In the genomic region with DNA sequence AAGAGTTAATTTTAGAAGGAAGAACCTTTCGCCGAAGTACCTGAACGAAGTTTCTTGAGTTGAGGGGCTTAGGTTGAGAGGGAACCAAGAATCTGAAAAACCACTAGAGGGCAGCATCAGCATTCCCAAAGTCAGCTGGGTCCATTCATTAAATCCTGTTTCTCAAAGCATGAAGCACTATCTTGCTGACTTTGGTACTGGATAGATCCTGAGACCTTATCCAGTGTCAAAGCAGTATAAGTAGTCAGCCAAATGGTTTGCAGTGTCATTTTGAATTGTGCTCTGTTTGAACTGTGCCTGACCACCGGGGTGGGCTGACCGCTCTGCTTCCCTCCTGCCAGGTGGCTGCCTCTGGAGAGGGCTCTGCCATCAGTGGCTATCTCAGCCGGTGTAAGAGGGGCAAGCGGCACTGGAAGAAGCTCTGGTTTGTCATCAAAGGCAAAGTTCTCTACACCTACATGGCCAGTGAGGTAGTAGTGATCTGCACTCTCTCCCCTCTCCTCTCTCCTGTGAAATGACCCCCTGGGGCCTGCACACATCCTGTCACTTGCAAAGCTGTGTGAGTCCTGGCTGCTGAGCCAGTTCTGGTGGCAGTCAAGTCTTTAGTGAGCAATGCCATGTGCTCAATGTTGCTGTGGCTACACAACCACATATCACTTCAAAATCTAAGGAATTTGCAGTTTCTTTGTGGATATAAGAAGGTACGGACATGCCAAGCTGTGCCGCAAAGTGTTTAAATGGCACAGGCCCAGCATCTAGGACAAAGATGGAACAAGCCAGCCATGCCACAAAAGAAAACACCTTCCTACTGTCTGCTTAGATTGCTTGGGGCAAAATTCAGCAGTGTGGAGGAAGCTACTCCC, we compare ENCODE assay signal across 8 cellular contexts. TPM values are rescaled to one million over a fixed set of nuclear protein-coding genes. Genes with fewer than 3 reads are reported as not detected.
DNase-seq lines count a peak whose midpoint lies in the region; ATAC-seq and TF ChIP-seq lines count a peak whose summit lies in the region.

No MANE protein-coding gene starts in this region.

- H3K27ac Mint-ChIP-seq in activated CD4-positive, alpha-beta T cell treated with anti-CD3 and anti-CD28 coated beads, Interleukin-2, amount 10 ng/mL, durations not matched to agents 7 days and 5 days: no peak overlapping the region

- no peak overlapping the region for H3K4me3 Mint-ChIP-seq in activated CD4-positive, alpha-beta T cell treated with anti-CD3 and anti-CD28 coated beads, Interleukin-2, amount 10 ng/mL, durations not matched to agents 7 days and 5 days

- no peaks in the 10 kb centered on the region for H3K27me3 Mint-ChIP-seq in activated CD4-positive, alpha-beta T cell treated with anti-CD3 and anti-CD28 coated beads, Interleukin-2, amount 10 ng/mL, durations not matched to agents 7 days and 5 days

- H3K4me1 ChIP-seq in left ventricle myocardium inferior: peaks cover 6% of the 10 kb centered on the region
- H3K4me1 ChIP-seq in gastrocnemius medialis: no peaks in the 10 kb centered on the region

- H3K4me1 Mint-ChIP-seq in activated CD4-positive, alpha-beta T cell treated with anti-CD3 and anti-CD28 coated beads, Interleukin-2, amount 10 ng/mL, durations not matched to agents 7 days and 5 days: no peaks in the 10 kb centered on the region

- H3K27me3 ChIP-seq in left ventricle myocardium inferior (ENCODE audit: low read depth) (no peaks in the 10 kb centered on the region), gastrocnemius medialis (no peaks in the 10 kb centered on the region)

- H3K27ac ChIP-seq in left ventricle myocardium inferior (replicated peaks) (no peak overlapping the region), gastrocnemius medialis (no peak overlapping the region)

- in situ Hi-C loops in gastrocnemius medialis (cut with MboI; ENCODE audit: low sequenced_read_pairs in 4 of 4): loop anchor here (5.0 to 25.0 kb wide), 7 partner anchors 109 to 286 kb away; a partner anchor contains a TSS

- no peak for TF ChIP-seq POLR2A in gastrocnemius medialis (IDR thresholded peaks at IDR 0.05)

- H3K36me3 Mint-ChIP-seq in activated CD4-positive, alpha-beta T cell treated with anti-CD3 and anti-CD28 coated beads, Interleukin-2, amount 10 ng/mL, durations not matched to agents 7 days and 5 days (ENCODE audit: low read depth): no peaks in the 10 kb centered on the region

- H3K9me3 ChIP-seq in left ventricle myocardium inferior (replicated peaks): no peaks in the 10 kb centered on the region
- no peaks in the 10 kb centered on the region for H3K9me3 ChIP-seq in gastrocnemius medialis

- POLR2A ChIA-PET in activated CD4-positive, alpha-beta T cell treated with anti-CD3 and anti-CD28 coated beads, Interleukin-2, amount 10 ng/mL, durations not matched to agents 7 days and 5 days (lab: Charles Lee): no interaction called here

- H3K4me3 ChIP-seq in left ventricle myocardium inferior (no peak overlapping the region), gastrocnemius medialis (no peak overlapping the region)

- CTCF ChIA-PET in activated CD4-positive, alpha-beta T cell treated with anti-CD3 and anti-CD28 coated beads, Interleukin-2, amount 10 ng/mL, durations not matched to agents 7 days and 5 days (lab: Charles Lee): interaction anchor here (0.7 to 1.7 kb wide), 4 partner anchors 10 to 20 kb away, joined by 3 to 5 read pairs (median 4); no protein-coding TSS in a partner anchor

- intact Hi-C loops in left ventricle myocardium inferior (cut with micrococcal nuclease) (no loop called here), gastrocnemius medialis (cut with DNase I; ENCODE audit: low total_unique reads) (loop anchor here (5.0 kb wide), 1 partner anchor 141 kb away; a partner anchor contains a TSS)

- no peaks in the 10 kb centered on the region for H3K9me3 Mint-ChIP-seq in activated CD4-positive, alpha-beta T cell treated with anti-CD3 and anti-CD28 coated beads, Interleukin-2, amount 10 ng/mL, durations not matched to agents 7 days and 5 days

- H3K36me3 ChIP-seq in left ventricle myocardium inferior (peaks cover 20% of the 10 kb centered on the region), gastrocnemius medialis (no peaks in the 10 kb centered on the region)

- ATAC-seq in gastrocnemius medialis (peak in 1 of 2 donors; percentile 81), HG02571 (IDR thresholded peaks at IDR 0.05; ENCODE audit: unreplicated experiment) (no peak), HG03039 (IDR thresholded peaks at IDR 0.05; ENCODE audit: unreplicated experiment) (no peak)

- peak; percentile 84 for TF ChIP-seq CTCF in GM12872 (IDR thresholded peaks at IDR 0.05; ENCODE audit: insufficient read depth, low read depth, low read length)
- TF ChIP-seq CTCF in left ventricle myocardium inferior (IDR thresholded peaks at IDR 0.05; ENCODE audit: borderline replicate concordance): peak; percentile 82
- TF ChIP-seq CTCF in gastrocnemius medialis (IDR thresholded peaks at IDR 0.05 in 4 of 5, conservative IDR thresholded peaks at IDR 0.05 in 1 of 5): peak; percentile 47 to 79 (median 56)

- peak; percentile 61 for DNase-seq in AML-193 (lab: John Stamatoyannopoulos, UW)
- peak; percentile 72 for DNase-seq in NCI-H2029 treated with DMSO at 0.1 percent for 48 hours (lab: John Stamatoyannopoulos, UW)
- peak; percentile 48 for DNase-seq in activated CD4-positive, alpha-beta T cell treated with anti-CD3 and anti-CD28 coated beads, Interleukin-2, amount 10 ng/mL, durations not matched to agents 7 days and 5 days
- DNase-seq in left ventricle myocardium inferior: no peak
- DNase-seq in gastrocnemius medialis: peak in 1 of 2 donors; percentile 27

RNA-seq across cellular contexts. Expression of a gene that starts 21.4 kb away (rescaled TPM):
- total RNA-seq in activated CD4-positive, alpha-beta T cell treated with anti-CD3 and anti-CD28 coated beads, Interleukin-2, amount 10 ng/mL, durations not matched to agents 7 days and 5 days: 10 to 100 TPM; 57.0 to 67.4 TPM
- 27.4 TPM for total RNA-seq in left ventricle myocardium inferior
- 10 to 100 TPM; 26.0 to 45.5 (median 33.2) TPM for total RNA-seq in gastrocnemius medialis
